10 cellular contexts compared by ENCODE assay signal in genomic region chr19:14405380-14405757, GRCh38. TPM values are rescaled to one million over a fixed set of nuclear protein-coding genes. Genes with fewer than 3 reads are reported as not detected.
DNase-seq lines count a peak whose midpoint lies in the region; ATAC-seq lines count a peak whose summit lies in the region.
"Had no signal": no experiment of that assay in that cellular context is flagged by ENCODE, and none has a peak within 500 bp of the region (broad histone marks: within the 10 kb centered on the region; RNA-seq: fewer than 3 reads in every experiment).

No MANE protein-coding gene starts in this region.

- ATAC-seq in T-helper 17 cell (no peak), HG02938 (IDR thresholded peaks at IDR 0.05; ENCODE audit: unreplicated experiment) (no peak)
- ATAC-seq in stimulated activated memory B cell treated with anti-CD40 and anti-IgM and Interleukin-4, amounts not matched to agents 10 μg/mL and 1 μg/mL and 100 μg/mL, for 72 hours = no peak

- no peaks in the 10 kb centered on the region for H3K9me3 ChIP-seq in T-helper 17 cell (ENCODE audit: control insufficient read depth, low read length, poor library complexity, severe bottlenecking)
- H3K9me3 ChIP-seq: HAP-1 had no signal

- H3K27ac Mint-ChIP-seq in T-helper 2 cell treated with Interferon-gamma antibody and Interleukin-4, amounts not matched to agents 5 μg/mL and 100 μg/mL, for 36 hours = peak overlapping the region; percentile 45
- H3K27ac Mint-ChIP-seq in T-helper 17 cell = peak overlapping the region; percentile 93
- H3K27ac Mint-ChIP-seq in stimulated activated memory B cell treated with anti-CD40 and anti-IgM and Interleukin-4, amounts not matched to agents 10 μg/mL and 1 μg/mL and 100 μg/mL, for 72 hours = peak overlapping the region; percentile 74

- H3K9me3 Mint-ChIP-seq in T-helper 2 cell treated with Interferon-gamma antibody and Interleukin-4, amounts not matched to agents 5 μg/mL and 100 μg/mL, for 36 hours = no peaks in the 10 kb centered on the region
- H3K9me3 Mint-ChIP-seq in stimulated activated memory B cell treated with anti-CD40 and anti-IgM and Interleukin-4, amounts not matched to agents 10 μg/mL and 1 μg/mL and 100 μg/mL, for 72 hours = no peaks in the 10 kb centered on the region

- no peak for DNase-seq in T-helper 2 cell treated with Interferon-gamma antibody and Interleukin-4, amounts not matched to agents 5 μg/mL and 100 μg/mL, for 36 hours (ENCODE audit: low spot score)
- DNase-seq in T-helper 2 cell (no peak), T-helper 17 cell (no peak), iPS-NIHi11 (ENCODE audit: low spot score) (peak; percentile 66), NCI-H524 treated with DMSO at 0.1 percent for 48 hours (lab: John Stamatoyannopoulos, UW) (no peak)
- DNase-seq in stimulated activated CD8-positive, alpha-beta memory T cell treated with anti-CD3 and anti-CD28 coated beads, Interleukin-4, amount 100 ng/mL, for 48 hours = no peak

- no peaks in the 10 kb centered on the region for H3K27me3 Mint-ChIP-seq in T-helper 2 cell treated with Interferon-gamma antibody and Interleukin-4, amounts not matched to agents 5 μg/mL and 100 μg/mL, for 36 hours (ENCODE audit: low read depth)
- H3K27me3 Mint-ChIP-seq in T-helper 17 cell = no peaks in the 10 kb centered on the region
- H3K27me3 Mint-ChIP-seq in stimulated activated memory B cell treated with anti-CD40 and anti-IgM and Interleukin-4, amounts not matched to agents 10 μg/mL and 1 μg/mL and 100 μg/mL, for 72 hours = no peaks in the 10 kb centered on the region
- H3K27me3 Mint-ChIP-seq: activated naive CD8-positive, alpha-beta T cell had no signal

- H3K4me1 Mint-ChIP-seq in T-helper 2 cell treated with Interferon-gamma antibody and Interleukin-4, amounts not matched to agents 5 μg/mL and 100 μg/mL, for 36 hours (ENCODE audit: low read depth) = peaks cover 2% of the 10 kb centered on the region
- peaks cover 39% of the 10 kb centered on the region for H3K4me1 Mint-ChIP-seq in T-helper 17 cell
- peaks cover 51% of the 10 kb centered on the region for H3K4me1 Mint-ChIP-seq in stimulated activated memory B cell treated with anti-CD40 and anti-IgM and Interleukin-4, amounts not matched to agents 10 μg/mL and 1 μg/mL and 100 μg/mL, for 72 hours

- H3K4me3 Mint-ChIP-seq in T-helper 2 cell treated with Interferon-gamma antibody and Interleukin-4, amounts not matched to agents 5 μg/mL and 100 μg/mL, for 36 hours = no peak overlapping the region
- peak overlapping the region; percentile 64 for H3K4me3 Mint-ChIP-seq in T-helper 17 cell
- H3K4me3 Mint-ChIP-seq in stimulated activated memory B cell treated with anti-CD40 and anti-IgM and Interleukin-4, amounts not matched to agents 10 μg/mL and 1 μg/mL and 100 μg/mL, for 72 hours = no peak overlapping the region
- H3K4me3 Mint-ChIP-seq: activated naive CD8-positive, alpha-beta T cell had no signal

- H3K36me3 Mint-ChIP-seq in T-helper 2 cell treated with Interferon-gamma antibody and Interleukin-4, amounts not matched to agents 5 μg/mL and 100 μg/mL, for 36 hours (ENCODE audit: low read depth) = peaks cover 75% of the 10 kb centered on the region
- H3K36me3 Mint-ChIP-seq in T-helper 17 cell (ENCODE audit: low read depth) = peaks cover 15% of the 10 kb centered on the region
- H3K36me3 Mint-ChIP-seq in stimulated activated memory B cell treated with anti-CD40 and anti-IgM and Interleukin-4, amounts not matched to agents 10 μg/mL and 1 μg/mL and 100 μg/mL, for 72 hours = peaks cover 94% of the 10 kb centered on the region

RNA-seq across cellular contexts. Expression of gene DDX39A, which starts 13.8 kb away (rescaled TPM):
- total RNA-seq in T-helper 17 cell = 100 to 1,000 TPM; 276 to 284 TPM

RNA-seq across cellular contexts. Expression of gene ADGRE5, which starts 24.1 kb away (rescaled TPM):
- 1,000 to 10,000 TPM; 1,097 to 1,799 TPM for total RNA-seq in T-helper 17 cell

RNA-seq across cellular contexts. Expression of gene PKN1, which starts 27.7 kb away (rescaled TPM):
- total RNA-seq in T-helper 17 cell = 100 to 1,000 TPM; 163 to 202 TPM
